ENCODE assay signal across 19 cellular contexts in the genomic region with DNA sequence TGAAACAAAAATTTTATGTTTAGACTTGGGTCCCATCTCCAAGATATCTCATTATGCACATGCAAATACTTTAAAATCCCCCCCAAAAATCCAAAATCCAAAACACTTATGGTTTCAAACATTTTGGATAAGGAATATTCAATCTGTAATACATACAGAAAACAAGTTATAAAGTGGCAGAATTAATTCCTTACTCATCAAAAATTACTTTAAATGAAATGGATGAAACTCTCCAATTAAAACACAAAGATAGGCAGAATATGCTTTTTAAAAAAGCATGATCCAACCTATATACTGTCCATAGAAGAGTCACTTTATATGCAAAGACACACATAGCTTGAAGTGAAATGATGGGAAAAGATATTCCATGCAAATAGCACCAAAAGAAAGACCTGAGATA.
DNase-seq lines count a peak whose midpoint lies in the region; ATAC-seq, FAIRE-seq and TF ChIP-seq lines count a peak whose summit lies in the region.
"Had no signal": no experiment of that assay in that cellular context is flagged by ENCODE, and none has a peak within 500 bp of the region (broad histone marks: within the 10 kb centered on the region; RNA-seq: fewer than 3 reads in every experiment).

No MANE protein-coding gene starts in this region.

- H3K27me3 Mint-ChIP-seq in activated naive CD4-positive, alpha-beta T cell treated with anti-CD3 and anti-CD28 coated beads for 36 hours (ENCODE audit: low read depth): no peaks in the 10 kb centered on the region
- no peaks in the 10 kb centered on the region for H3K27me3 Mint-ChIP-seq in type B pancreatic cell
- H3K27me3 Mint-ChIP-seq: B cell; CD4-positive, alpha-beta T cell had no signal

- H3K27me3 ChIP-seq in K562 (ENCODE audit: control insufficient read depth in 2 of 2, insufficient read depth in 2 of 2, low read length in 2 of 2): no peaks in the 10 kb centered on the region
- H3K27me3 ChIP-seq: BLaER1 treated with 17β-estradiol and CSF1 and Interleukin-3, amounts not matched to agents 10 nM and 100 nM had no signal

- H3K4me1 ChIP-seq in A549: peaks cover 8% of the 10 kb centered on the region; the same call in 2 of the 3 replicates
- H3K4me1 ChIP-seq in K562 (replicated peaks in 1 of 2; ENCODE audit: control insufficient read depth in 2 of 2, insufficient read depth in 2 of 2, low read length in 2 of 2): no peaks in the 10 kb centered on the region
- H3K4me1 ChIP-seq: BLaER1 treated with 17β-estradiol and CSF1 and Interleukin-3, amounts not matched to agents 10 nM and 100 nM had no signal

- no peaks in the 10 kb centered on the region for H3K9me3 ChIP-seq in A549
- H3K9me3 ChIP-seq in K562 (replicated peaks; ENCODE audit: control insufficient read depth, insufficient read depth, low read depth, low read length): no peaks in the 10 kb centered on the region

- no peak for TF ChIP-seq EP300 in A549 (IDR thresholded peaks at IDR 0.05)
- TF ChIP-seq EP300 in K562 (IDR thresholded peaks at IDR 0.05; ENCODE audit: low read length): no peak

- TF ChIP-seq POLR2A in A549 (IDR thresholded peaks at IDR 0.05; ENCODE audit: low read length) (no peak), K562 (conservative IDR thresholded peaks at IDR 0.05) (no peak)

- no peak overlapping the region for H3K4me3 ChIP-seq in A549
- H3K4me3 ChIP-seq in K562: no peak overlapping the region
- H3K4me3 ChIP-seq: BLaER1 treated with 17β-estradiol and CSF1 and Interleukin-3, amounts not matched to agents 10 nM and 100 nM had no signal

- POLR2A ChIA-PET in A549 (lab: Yijun Ruan, JAX): no interaction called here
- POLR2A ChIA-PET in K562 (lab: Yijun Ruan, JAX): no interaction called here

- in situ Hi-C loops in K562 (cut with MboI): no loop called here

- FAIRE-seq in A549 (lab: Jason Lieb, UNC): no peak
- FAIRE-seq in GM19239 (lab: Jason Lieb, UNC): peak; percentile 8
- no peak for FAIRE-seq in K562 (lab: Jason Lieb, UNC)
- FAIRE-seq: D721Med, G401.6, GM12891 had no signal

- H3K27ac ChIP-seq in A549 (no peak overlapping the region), K562 (ENCODE audit: extremely low read depth, low read depth, low read length) (no peak overlapping the region)
- H3K27ac ChIP-seq: BLaER1 treated with 17β-estradiol and CSF1 and Interleukin-3, amounts not matched to agents 10 nM and 100 nM; C4-2B had no signal

- H3K9ac ChIP-seq in K562 (ENCODE audit: insufficient read depth in 1 of 2, low read depth in 2 of 2, low read length in 2 of 2): no peak overlapping the region
- H3K9ac ChIP-seq: BLaER1 treated with 17β-estradiol and CSF1 and Interleukin-3, amounts not matched to agents 10 nM and 100 nM had no signal

- H3K9me3 Mint-ChIP-seq in activated naive CD4-positive, alpha-beta T cell treated with anti-CD3 and anti-CD28 coated beads for 36 hours: peaks cover 7% of the 10 kb centered on the region
- H3K9me3 Mint-ChIP-seq in type B pancreatic cell: peaks cover 4% of the 10 kb centered on the region

- no peak overlapping the region for H3K4me3 Mint-ChIP-seq in activated naive CD4-positive, alpha-beta T cell treated with anti-CD3 and anti-CD28 coated beads for 36 hours
- H3K4me3 Mint-ChIP-seq in type B pancreatic cell: no peak overlapping the region
- H3K4me3 Mint-ChIP-seq: B cell; CD4-positive, alpha-beta T cell; CD8-positive, alpha-beta T cell had no signal

- H3K4me2 ChIP-seq in A549 (no peak overlapping the region), K562 (ENCODE audit: insufficient read depth, low read length) (no peak overlapping the region)
- H3K4me2 ChIP-seq: BLaER1 treated with 17β-estradiol and CSF1 and Interleukin-3, amounts not matched to agents 10 nM and 100 nM had no signal

- H3K36me3 Mint-ChIP-seq in activated naive CD4-positive, alpha-beta T cell treated with anti-CD3 and anti-CD28 coated beads for 36 hours (ENCODE audit: low read depth): no peaks in the 10 kb centered on the region
- H3K36me3 Mint-ChIP-seq in type B pancreatic cell: no peaks in the 10 kb centered on the region
- H3K36me3 Mint-ChIP-seq: CD8-positive, alpha-beta T cell had no signal

- H2AFZ ChIP-seq in K562 (ENCODE audit: low read depth, low read length): no peak overlapping the region

- H3K4me1 Mint-ChIP-seq in activated naive CD4-positive, alpha-beta T cell treated with anti-CD3 and anti-CD28 coated beads for 36 hours (ENCODE audit: low read depth): no peaks in the 10 kb centered on the region
- no peaks in the 10 kb centered on the region for H3K4me1 Mint-ChIP-seq in type B pancreatic cell (ENCODE audit: unreplicated experiment)
- H3K4me1 Mint-ChIP-seq: B cell had no signal

- no peak overlapping the region for H3K27ac Mint-ChIP-seq in activated naive CD4-positive, alpha-beta T cell treated with anti-CD3 and anti-CD28 coated beads for 36 hours
- no peak overlapping the region for H3K27ac Mint-ChIP-seq in type B pancreatic cell
- H3K27ac Mint-ChIP-seq: B cell; CD4-positive, alpha-beta T cell; CD8-positive, alpha-beta T cell had no signal

- TF ChIP-seq CTCF in A549 (IDR thresholded peaks at IDR 0.05) (no peak), K562 (IDR thresholded peaks at IDR 0.05 in 2 of 3, conservative IDR thresholded peaks at IDR 0.05 in 1 of 3; ENCODE audit: insufficient read depth in 2 of 3, low read depth in 1 of 3, low read length in 3 of 3) (no peak), type B pancreatic cell (conservative IDR thresholded peaks at IDR 0.05) (no peak)

- DNase-seq in A549 (ENCODE audit: low read depth in 1 of 2, low spot score in 1 of 2): no peak
- no peak for DNase-seq in GM19239 (ENCODE audit: insufficient read length, low spot score)
- DNase-seq in K562 (ENCODE audit: extremely low read depth in 1 of 4, low spot score in 3 of 4): no peak
- no peak for DNase-seq in activated naive CD4-positive, alpha-beta T cell treated with anti-CD3 and anti-CD28 coated beads for 36 hours
- no peak for DNase-seq in type B pancreatic cell (ENCODE audit: extremely low spot score, unreplicated experiment)
- DNase-seq: 8988T; AML-193; Caco-2; Calu3; CD4-positive, alpha-beta T cell; CD8-positive, alpha-beta T cell; DMS79 treated with DMSO at 0.1 percent for 48 hours; GF-D8 had no signal

- intact Hi-C loops in K562 (cut with micrococcal nuclease): no loop called here
- intact Hi-C loops in activated naive CD4-positive, alpha-beta T cell treated with anti-CD3 and anti-CD28 coated beads for 36 hours (cut with micrococcal nuclease): no loop called here

- no TSS peak for BruUV-seq in K562 (replicated peaks; lab: Mats Ljungman, UMichigan)

- TF ChIP-seq RAD21 in A549 (conservative IDR thresholded peaks at IDR 0.05 in 1 of 2, IDR thresholded peaks at IDR 0.05 in 1 of 2) (no peak), K562 (CRISPR knock-in tag; conservative IDR thresholded peaks at IDR 0.05 in 1 of 2, IDR thresholded peaks at IDR 0.05 in 1 of 2) (no peak)

- CTCF ChIA-PET in A549 (lab: Yijun Ruan, JAX) (no interaction called here), K562 (lab: Yijun Ruan, JAX; ENCODE audit: low intra/inter-chr PET ratio) (no interaction called here)
- CTCF ChIA-PET in activated naive CD4-positive, alpha-beta T cell treated with anti-CD3 and anti-CD28 coated beads for 36 hours (lab: Charles Lee): no interaction called here

- H3K9me1 ChIP-seq in K562 (ENCODE audit: control insufficient read depth, insufficient read depth, low read length): no peaks in the 10 kb centered on the region

- H4K20me1 ChIP-seq in K562 (replicated peaks; ENCODE audit: control insufficient read depth, insufficient read depth, low read length): no peaks in the 10 kb centered on the region
- H4K20me1 ChIP-seq: BLaER1 treated with 17β-estradiol and CSF1 and Interleukin-3, amounts not matched to agents 10 nM and 100 nM had no signal

- ATAC-seq in A549 (no peak), K562 (no peak)
- ATAC-seq: CD8-positive, alpha-beta T cell had no signal

- H3K36me3 ChIP-seq in K562 (ENCODE audit: control insufficient read depth, insufficient read depth, low read length): no peaks in the 10 kb centered on the region
- H3K36me3 ChIP-seq: BLaER1 treated with 17β-estradiol and CSF1 and Interleukin-3, amounts not matched to agents 10 nM and 100 nM had no signal

- no peaks in the 10 kb centered on the region for H3K79me2 ChIP-seq in K562 (ENCODE audit: control insufficient read depth, insufficient read depth, low read length)

TF ChIP-seq in A549, 52 proteins besides CTCF, POLR2A, EP300 and RAD21:
- TF ChIP-seq HOXA7 (CRISPR knock-in tag; IDR thresholded peaks at IDR 0.05): no peak
- no peak for TF ChIP-seq RFX5 (IDR thresholded peaks at IDR 0.05)
- TF ChIP-seq HEYL (CRISPR knock-in tag; IDR thresholded peaks at IDR 0.05): no peak
- TF ChIP-seq JUN (IDR thresholded peaks at IDR 0.05): no peak
- no peak for TF ChIP-seq RARB (CRISPR knock-in tag; IDR thresholded peaks at IDR 0.05)
- TF ChIP-seq MAFK (IDR thresholded peaks at IDR 0.05; ENCODE audit: partially characterized antibody): peak; percentile 52

TF ChIP-seq in K562, 482 proteins besides CTCF, POLR2A, EP300 and RAD21:
- TF ChIP-seq, protein P1, sequence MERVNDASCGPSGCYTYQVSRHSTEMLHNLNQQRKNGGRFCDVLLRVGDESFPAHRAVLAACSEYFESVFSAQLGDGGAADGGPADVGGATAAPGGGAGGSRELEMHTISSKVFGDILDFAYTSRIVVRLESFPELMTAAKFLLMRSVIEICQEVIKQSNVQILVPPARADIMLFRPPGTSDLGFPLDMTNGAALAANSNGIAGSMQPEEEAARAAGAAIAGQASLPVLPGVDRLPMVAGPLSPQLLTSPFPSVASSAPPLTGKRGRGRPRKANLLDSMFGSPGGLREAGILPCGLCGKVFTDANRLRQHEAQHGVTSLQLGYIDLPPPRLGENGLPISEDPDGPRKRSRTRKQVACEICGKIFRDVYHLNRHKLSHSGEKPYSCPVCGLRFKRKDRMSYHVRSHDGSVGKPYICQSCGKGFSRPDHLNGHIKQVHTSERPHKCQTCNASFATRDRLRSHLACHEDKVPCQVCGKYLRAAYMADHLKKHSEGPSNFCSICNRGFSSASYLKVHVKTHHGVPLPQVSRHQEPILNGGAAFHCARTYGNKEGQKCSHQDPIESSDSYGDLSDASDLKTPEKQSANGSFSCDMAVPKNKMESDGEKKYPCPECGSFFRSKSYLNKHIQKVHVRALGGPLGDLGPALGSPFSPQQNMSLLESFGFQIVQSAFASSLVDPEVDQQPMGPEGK (CRISPR knock-in tag; IDR thresholded peaks at IDR 0.05; ENCODE audit: borderline replicate concordance): no peak
- TF ChIP-seq MAFG (tag; conservative IDR thresholded peaks at IDR 0.05) (peak; percentile 23; the same call in 1 of the 2 replicates), ZNF316 (IDR thresholded peaks at IDR 0.05) (0 out of 2 replicates have a peak, but pooled peaks have one; percentile 52), SMAD2 (IDR thresholded peaks at IDR 0.05; ENCODE audit: low read depth, low read length) (no peak), ETV6 (IDR thresholded peaks at IDR 0.05; ENCODE audit: borderline replicate concordance in 1 of 2, low read depth in 2 of 2, low read length in 1 of 2) (no peak), ETV6 (CRISPR knock-in tag; IDR thresholded peaks at IDR 0.05; ENCODE audit: borderline replicate concordance) (no peak), HEY1 (CRISPR knock-in tag; IDR thresholded peaks at IDR 0.05; ENCODE audit: borderline replicate concordance) (no peak), EGR1 (conservative IDR thresholded peaks at IDR 0.05) (no peak)

Comparison
In these comparisons a context has a peak if more than half of its experiments do, and no peak if none do; other contexts are left out.
1. Of the 35 proteins assayed by ChIP-seq in both K562 and A549: peak only in K562: none; only in A549: MAFK; in both: none; in neither: 34.